ENCODE assay signal across 18 cellular contexts in genomic region chr6:141398954-141399353, GRCh38.
"Had no signal": no experiment of that assay in that cellular context is flagged by ENCODE, and none has a peak within 500 bp of the region (broad histone marks: within the 10 kb centered on the region; RNA-seq: fewer than 3 reads in every experiment).

No MANE protein-coding gene starts in this region.

- H3K4me1 ChIP-seq: foreskin keratinocyte, parathyroid adenoma, upper lobe of right lung had no signal

- H2AFZ ChIP-seq: parathyroid adenoma had no signal

- H3K9me3 ChIP-seq: lower lobe of right lung, neutrophil, upper lobe of right lung had no signal

- H3K4me3 ChIP-seq: lower lobe of right lung, upper lobe of right lung had no signal

- ATAC-seq: activated CD4-positive, alpha-beta T cell treated with anti-CD3 and anti-CD28 coated beads for 36 hours; activated naive CD4-positive, alpha-beta T cell treated with anti-CD3 and anti-CD28 coated beads, Interleukin-2, amount 50 U/mL, for 72 hours; esophagus mucosa; foreskin keratinocyte; left colon; lower lobe of right lung; naive thymus-derived CD8-positive, alpha-beta T cell; upper lobe of right lung had no signal

- H3K79me2 ChIP-seq: parathyroid adenoma had no signal

- H3K36me3 ChIP-seq: lower lobe of right lung, neutrophil, upper lobe of right lung had no signal

- H3K27me3 ChIP-seq: foreskin keratinocyte, neutrophil, upper lobe of right lung had no signal

- H3K27ac ChIP-seq: foreskin keratinocyte, lower lobe of right lung, neutrophil, parathyroid adenoma, upper lobe of right lung had no signal

- H3K9ac ChIP-seq: parathyroid adenoma had no signal

- DNase-seq: activated CD4-positive, alpha-beta memory T cell treated with anti-CD3 and anti-CD28 coated beads for 36 hours; activated CD4-positive, alpha-beta T cell treated with anti-CD3 and anti-CD28 coated beads for 36 hours; activated gamma-delta T cell treated with Interleukin-2 at 50 U/mL for 16 hours; activated T-cell treated with anti-CD3 and anti-CD28 coated beads for 4 hours; effector CD8-positive, alpha-beta T cell; foreskin keratinocyte; hippocampal formation; islet precursor cell; left colon; lower lobe of right lung; naive thymus-derived CD8-positive, alpha-beta T cell; stimulated activated CD8-positive, alpha-beta memory T cell treated with anti-CD3 and anti-CD28 coated beads, Interleukin-4, amount 100 ng/mL, for 48 hours; stimulated activated naive CD4-positive, alpha-beta T cell; upper lobe of right lung had no signal
